In genomic region chr14:60247994-60248696, GRCh38 we compare ENCODE assay signal across 8 cellular contexts. TPM values are rescaled to one million over a fixed set of nuclear protein-coding genes. Genes with fewer than 3 reads are reported as not detected.
DNase-seq lines count a peak whose midpoint lies in the region; ATAC-seq, FAIRE-seq and TF ChIP-seq lines count a peak whose summit lies in the region.

No MANE protein-coding gene starts in this region.

- no peaks in the 10 kb centered on the region for H3K9me3 ChIP-seq in right cardiac atrium (ENCODE audit: control insufficient read depth, low read length)
- H3K9me3 ChIP-seq in psoas muscle: no peaks in the 10 kb centered on the region

- peak; percentile 70 for ATAC-seq in HG02798 (IDR thresholded peaks at IDR 0.05; ENCODE audit: poor library complexity, unreplicated experiment)
- peak; percentile 94 to 95 for ATAC-seq in right cardiac atrium
- ATAC-seq in psoas muscle: peak; percentile 80 to 89 (median 84)

- intact Hi-C loops in right cardiac atrium (cut with DNase I): no loop called here
- intact Hi-C loops in psoas muscle (cut with DNase I): loop anchor here (1.0 to 5.0 kb wide), 2 partner anchors 156 kb away; partner anchors contain the start of gene PCNX4 (in 1 of the 2)

- H3K4me1 ChIP-seq in right cardiac atrium (ENCODE audit: control insufficient read depth, insufficient read depth, low read length): no peaks in the 10 kb centered on the region
- H3K4me1 ChIP-seq in psoas muscle: peaks cover 22% of the 10 kb centered on the region

- peak; percentile 98 for FAIRE-seq in urothelium cell line (lab: Jason Lieb, UNC)

- H3K27ac ChIP-seq in right cardiac atrium (ENCODE audit: low read length) (peak overlapping the region; percentile 90), psoas muscle (peak overlapping the region; percentile 100)

- H3K4me3 ChIP-seq in GM12864 (ENCODE audit: low read depth, low read length) (peak overlapping the region; percentile 77), right cardiac atrium (ENCODE audit: low read length) (peak overlapping the region; percentile 100), psoas muscle (peak overlapping the region; percentile 93)

- no peaks in the 10 kb centered on the region for H3K36me3 ChIP-seq in psoas muscle (ENCODE audit: insufficient read depth in 1 of 2, low read depth in 1 of 2)

- DNase-seq in GM12864 (ENCODE audit: low read depth) (peak; percentile 89), NCI-H1436 treated with DMSO at 0.1 percent for 48 hours (lab: John Stamatoyannopoulos, UW) (peak; percentile 83), T-helper 2 cell (peak; percentile 50 to 96 (median 76)), anterior cingulate cortex (lab: John Stamatoyannopoulos, UW) (peak; percentile 50 to 96 (median 89)), right cardiac atrium (peak; percentile 90 to 95 (median 93)), psoas muscle (peak; percentile 87 to 91), urothelium cell line (ENCODE audit: low spot score) (peak; percentile 96)

- WGBS in right cardiac atrium: under 1% methylated on average over 27 of the region's 27 CpGs
- 0 to 1% (median 0%) methylated on average over 27 of the region's 27 CpGs for WGBS in psoas muscle, 3 donors

- H3K27me3 ChIP-seq in right cardiac atrium (ENCODE audit: control insufficient read depth, insufficient read depth) (no peaks in the 10 kb centered on the region), psoas muscle (ENCODE audit: insufficient read depth in 3 of 3, low read length in 2 of 3) (no peaks in the 10 kb centered on the region)

- no peak for TF ChIP-seq CTCF in GM12864 (IDR thresholded peaks at IDR 0.05; ENCODE audit: low read depth, low read length, missing control alignments)
- no peak for TF ChIP-seq CTCF in psoas muscle (IDR thresholded peaks at IDR 0.05)

RNA-seq across cellular contexts. Expression of gene PPM1A, which starts 0.9 kb away (rescaled TPM):
- total RNA-seq in right cardiac atrium (10 to 100 TPM; 73.0 to 88.2 (median 80.8) TPM), psoas muscle (100 to 1,000 TPM; 123 to 154 (median 131) TPM)
- polyA plus RNA-seq in right cardiac atrium (37.8 TPM), psoas muscle (100 to 1,000 TPM in 1 of 3 donors, 10 to 100 TPM in 2; 54.0 to 174 (median 54.2) TPM)

Comparison
In these comparisons a context has a peak if more than half of its experiments do, and no peak if none do; other contexts are left out.
1. Peak in every context shown above with its lines: DNase-seq, ATAC-seq, H3K4me3 ChIP-seq and H3K27ac ChIP-seq.
2. intact Hi-C loops: an anchor here in psoas muscle (1.0 to 5.0 kb wide); none called in right cardiac atrium.